Comparison of ENCODE assay signal across 14 cellular contexts in the genomic region with DNA sequence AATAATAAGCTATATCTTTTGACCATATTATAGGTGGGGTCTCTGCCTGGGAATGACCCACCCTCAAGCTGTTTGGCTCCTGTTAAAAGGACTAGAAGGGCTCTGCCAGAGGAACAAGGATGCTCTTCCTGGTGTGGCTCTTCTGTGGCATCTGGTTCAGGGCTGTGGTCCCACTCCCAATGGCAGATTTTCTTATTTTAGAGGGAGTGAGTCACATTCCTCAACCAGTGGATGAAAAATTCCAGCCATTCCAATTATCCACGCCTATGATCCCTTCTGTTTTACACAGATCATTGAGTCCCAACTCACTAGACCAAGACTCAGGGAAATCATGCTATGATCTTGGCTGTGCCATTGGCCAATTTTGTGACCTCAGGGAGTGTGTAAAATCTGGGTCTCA.
DNase-seq lines count a peak whose midpoint lies in the region; ATAC-seq and TF ChIP-seq lines count a peak whose summit lies in the region.
"Had no signal": no experiment of that assay in that cellular context is flagged by ENCODE, and none has a peak within 500 bp of the region (broad histone marks: within the 10 kb centered on the region; RNA-seq: fewer than 3 reads in every experiment).

No MANE protein-coding gene starts in this region.

- DNase-seq in GM04503 (ENCODE audit: low read depth) = peak; percentile 79
- DNase-seq in T1000 (lab: John Stamatoyannopoulos, UW) = peak; percentile 11
- peak; percentile 68 for DNase-seq in fibroblast of the aortic adventitia (ENCODE audit: low read depth)
- peak; percentile 97 for DNase-seq in renal cortical epithelial cell (ENCODE audit: low read depth)
- DNase-seq in NCI-H748 (lab: John Stamatoyannopoulos, UW; ENCODE audit: unreplicated experiment) = no peak
- no peak for DNase-seq in activated effector memory CD4-positive, alpha-beta T cell treated with Interleukin-2 at 50 U/mL for 16 hours
- DNase-seq in activated naive CD4-positive, alpha-beta T cell treated with Interleukin-2 at 50 U/mL for 16 hours = no peak
- DNase-seq: activated CD4-positive, alpha-beta T cell treated with anti-CD3 and anti-CD28 coated beads, Interleukin-2, amount 50 U/mL, for 48 hours; anterior cingulate cortex; nephron progenitor cell; uterus had no signal

- no peak overlapping the region for H3K4me3 ChIP-seq in fibroblast of the aortic adventitia (ENCODE audit: low read depth, low read length)
- H3K4me3 ChIP-seq: uterus had no signal

- TF ChIP-seq CTCF in fibroblast of the aortic adventitia (IDR thresholded peaks at IDR 0.05; ENCODE audit: insufficient read depth, low read length) = no peak

- no peak for ATAC-seq in HG03442 (IDR thresholded peaks at IDR 0.05; ENCODE audit: unreplicated experiment)
- ATAC-seq: HCT116, Right ventricle myocardium inferior had no signal

Comparison
In these comparisons a context has a peak if more than half of its experiments do, and no peak if none do; other contexts are left out.
1. DNase-seq: peak in GM04503 (single experiment), T1000 (single experiment), fibroblast of the aortic adventitia (single experiment) and renal cortical epithelial cell (single experiment); none in NCI-H748 (single experiment), activated effector memory CD4-positive, alpha-beta T cell treated with Interleukin-2 at 50 U/mL for 16 hours (single experiment) and activated naive CD4-positive, alpha-beta T cell treated with Interleukin-2 at 50 U/mL for 16 hours (single experiment).